ENCODE assay signal across 8 cellular contexts in the genomic region with DNA sequence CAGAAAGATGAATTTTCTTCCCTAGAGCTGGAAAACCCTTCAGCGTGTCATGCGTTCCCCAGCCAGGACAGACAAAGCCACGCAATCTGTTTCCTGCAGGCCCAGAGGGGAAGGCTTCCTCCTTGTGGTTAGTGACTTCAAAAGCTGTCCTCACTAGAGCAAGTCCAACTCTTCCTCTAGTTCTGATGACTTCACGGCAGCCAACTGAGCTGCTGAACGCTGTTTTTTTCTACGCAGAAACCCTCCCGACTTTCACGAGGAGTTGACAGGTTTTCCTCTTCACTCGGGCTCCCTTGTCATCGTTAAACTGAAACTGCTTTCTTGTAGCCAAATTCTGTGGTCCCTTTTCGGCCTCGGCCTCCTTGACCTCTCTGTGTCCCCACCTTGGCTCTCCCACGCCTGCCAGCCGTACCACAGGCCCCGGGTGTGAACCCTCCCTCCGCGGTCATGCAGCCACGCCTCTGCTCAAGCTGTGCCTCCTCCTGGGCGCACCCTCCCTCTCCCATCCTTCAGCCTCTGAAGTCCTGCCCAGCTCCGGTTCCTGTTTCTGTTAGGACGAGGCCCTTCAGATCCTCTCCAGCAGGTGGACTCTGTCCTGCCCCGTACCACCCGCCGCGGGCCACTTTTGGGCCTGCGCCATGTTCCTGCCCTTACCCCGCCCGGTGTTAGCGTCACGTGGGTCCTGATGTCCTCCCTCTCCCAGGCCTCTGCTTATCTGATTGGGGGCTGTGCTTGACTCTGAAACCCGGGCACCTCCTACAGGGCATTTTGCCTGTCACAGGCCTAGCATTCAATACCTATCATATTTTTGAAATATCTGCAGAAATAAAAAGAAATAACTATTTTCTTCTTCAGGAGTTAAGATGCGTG. TPM values are rescaled to one million over a fixed set of nuclear protein-coding genes. Genes with fewer than 3 reads are reported as not detected.
DNase-seq lines count a peak whose midpoint lies in the region; ATAC-seq lines count a peak whose summit lies in the region.

No MANE protein-coding gene starts in this region.

- ATAC-seq in GM18519 (IDR thresholded peaks at IDR 0.05; ENCODE audit: low FRiP score, unreplicated experiment) (peak; percentile 66), HG03025 (IDR thresholded peaks at IDR 0.05; ENCODE audit: low FRiP score, unreplicated experiment) (peak; percentile 93)

- DNase-seq in NCI-H226 (peak; percentile 98), dedifferentiated amniotic fluid mesenchymal stem cell (ENCODE audit: extremely low spot score) (peak; percentile 61), lung microvascular endothelial cell (ENCODE audit: low read depth in 2 of 2) (peak; percentile 93 to 94), NCI-H446 (lab: John Stamatoyannopoulos, UW) (no peak)
- DNase-seq in activated CD4-positive, alpha-beta T cell treated with anti-CD3 and anti-CD28 coated beads, Interleukin-2, amount 50 U/mL, for 1 hour, result peak; percentile 72
- DNase-seq in stimulated activated CD8-positive, alpha-beta memory T cell treated with anti-CD3 and anti-CD28 coated beads, Interleukin-12 subunit alpha, Interleukin-12 subunit beta, amount 100 ng/mL, for 24 hours (ENCODE audit: extremely low read depth), result peak; percentile 58

RNA-seq across cellular contexts. Expression of gene CUX1, which starts 39.3 kb away (rescaled TPM):
- total RNA-seq in lung microvascular endothelial cell, result 14.4 and 22.8 TPM in 2 replicates

Comparison
In these comparisons a context has a peak if more than half of its experiments do, and no peak if none do; other contexts are left out.
1. DNase-seq: peak in NCI-H226 (single experiment), activated CD4-positive, alpha-beta T cell treated with anti-CD3 and anti-CD28 coated beads, Interleukin-2, amount 50 U/mL, for 1 hour (single experiment), dedifferentiated amniotic fluid mesenchymal stem cell (single experiment), lung microvascular endothelial cell (2 of 2) and stimulated activated CD8-positive, alpha-beta memory T cell treated with anti-CD3 and anti-CD28 coated beads, Interleukin-12 subunit alpha, Interleukin-12 subunit beta, amount 100 ng/mL, for 24 hours (single experiment); none in NCI-H446 (0 of 2).